ENCODE assay signal across 8 cellular contexts in genomic region chr17:3796110-3796821, GRCh38. TPM values are rescaled to one million over a fixed set of nuclear protein-coding genes. Genes with fewer than 3 reads are reported as not detected.
DNase-seq lines count a peak whose midpoint lies in the region; ATAC-seq, FAIRE-seq and TF ChIP-seq lines count a peak whose summit lies in the region.

No MANE protein-coding gene starts in this region.

- DNase-seq in stimulated activated CD4-positive, alpha-beta T cell treated with anti-CD3 and anti-CD28 coated beads, Interleukin-2, amount 100 ng/mL, for 4 hours (ENCODE audit: low read depth): peak; percentile 29
- DNase-seq in ecto neural progenitor cell (ENCODE audit: low spot score) (no peak), frontal cortex (ENCODE audit: low spot score in 2 of 2) (no peak), SHP77 (lab: John Stamatoyannopoulos, UW) (no peak), glutamatergic neuron (no peak)

- H3K4me1 Mint-ChIP-seq in activated T-helper 17 cell treated with anti-CD3 and anti-CD28 coated beads, Interleukin-2, amount 50 U/mL, for 72 hours: peaks cover 18% of the 10 kb centered on the region
- no peaks in the 10 kb centered on the region for H3K4me1 Mint-ChIP-seq in glutamatergic neuron (ENCODE audit: low read depth, unreplicated experiment)

- H3K4me3 Mint-ChIP-seq in activated T-helper 17 cell treated with anti-CD3 and anti-CD28 coated beads, Interleukin-2, amount 50 U/mL, for 72 hours: peak overlapping the region; percentile 66
- H3K4me3 Mint-ChIP-seq in glutamatergic neuron (ENCODE audit: unreplicated experiment): no peak overlapping the region

- H3K9me3 Mint-ChIP-seq in activated T-helper 17 cell treated with anti-CD3 and anti-CD28 coated beads, Interleukin-2, amount 50 U/mL, for 72 hours: no peaks in the 10 kb centered on the region
- H3K9me3 Mint-ChIP-seq in glutamatergic neuron (ENCODE audit: unreplicated experiment): peaks cover 2% of the 10 kb centered on the region

- no peaks in the 10 kb centered on the region for H3K27me3 Mint-ChIP-seq in activated T-helper 17 cell treated with anti-CD3 and anti-CD28 coated beads, Interleukin-2, amount 50 U/mL, for 72 hours
- peaks cover 9% of the 10 kb centered on the region for H3K27me3 Mint-ChIP-seq in glutamatergic neuron (ENCODE audit: unreplicated experiment)

- TF ChIP-seq CTCF in glutamatergic neuron (IDR thresholded peaks at IDR 0.05; ENCODE audit: partially characterized antibody, unreplicated experiment): no peak

- H3K27ac Mint-ChIP-seq in activated T-helper 17 cell treated with anti-CD3 and anti-CD28 coated beads, Interleukin-2, amount 50 U/mL, for 72 hours: peak overlapping the region; percentile 58
- no peak overlapping the region for H3K27ac Mint-ChIP-seq in glutamatergic neuron (ENCODE audit: unreplicated experiment)

- no peaks in the 10 kb centered on the region for H3K36me3 Mint-ChIP-seq in activated T-helper 17 cell treated with anti-CD3 and anti-CD28 coated beads, Interleukin-2, amount 50 U/mL, for 72 hours (ENCODE audit: low read depth)
- H3K36me3 Mint-ChIP-seq in glutamatergic neuron (ENCODE audit: unreplicated experiment): no peaks in the 10 kb centered on the region

- no peak for FAIRE-seq in frontal cortex (lab: Jason Lieb, UNC)

- ATAC-seq in GM19455 (IDR thresholded peaks at IDR 0.05; ENCODE audit: unreplicated experiment) (peak; percentile 56), HG03571 (IDR thresholded peaks at IDR 0.05; ENCODE audit: unreplicated experiment) (peak; percentile 57)
- ATAC-seq in activated T-helper 17 cell treated with anti-CD3 and anti-CD28 coated beads, Interleukin-2, amount 50 U/mL, for 72 hours (replicated peaks): peak; percentile 75

RNA-seq across cellular contexts. Expression of gene ITGAE, which starts 4.7 kb away (rescaled TPM):
- total RNA-seq in activated T-helper 17 cell treated with anti-CD3 and anti-CD28 coated beads, Interleukin-2, amount 50 U/mL, for 72 hours: 10 to 100 TPM; 24.2 to 43.2 TPM
- 11.0 TPM for total RNA-seq in frontal cortex
- total RNA-seq in glutamatergic neuron (ENCODE audit: unreplicated experiment): 19.2 TPM

RNA-seq across cellular contexts. Expression of gene NCBP3, which starts 49.8 kb away (rescaled TPM):
- 10 to 100 TPM; 30.8 to 40.4 TPM for total RNA-seq in activated T-helper 17 cell treated with anti-CD3 and anti-CD28 coated beads, Interleukin-2, amount 50 U/mL, for 72 hours
- total RNA-seq in frontal cortex (20.8 TPM), glutamatergic neuron (ENCODE audit: unreplicated experiment) (133 TPM)
